Comparison of ENCODE assay signal across 1 cellular context in genomic region chr7:28178537-28178936, GRCh38.
TF ChIP-seq lines count a peak whose summit lies in the region.

No MANE protein-coding gene starts in this region.

TF ChIP-seq in H1, 55 proteins besides CTCF, POLR2A, EP300 and RAD21 (continued from another document):
- TF ChIP-seq USF2 (IDR thresholded peaks at IDR 0.05; ENCODE audit: low read length), result no peak
- no peak for TF ChIP-seq RFX5 (IDR thresholded peaks at IDR 0.05; ENCODE audit: borderline replicate concordance, low read depth, low read length)
